8 cellular contexts compared by ENCODE assay signal in the genomic region with DNA sequence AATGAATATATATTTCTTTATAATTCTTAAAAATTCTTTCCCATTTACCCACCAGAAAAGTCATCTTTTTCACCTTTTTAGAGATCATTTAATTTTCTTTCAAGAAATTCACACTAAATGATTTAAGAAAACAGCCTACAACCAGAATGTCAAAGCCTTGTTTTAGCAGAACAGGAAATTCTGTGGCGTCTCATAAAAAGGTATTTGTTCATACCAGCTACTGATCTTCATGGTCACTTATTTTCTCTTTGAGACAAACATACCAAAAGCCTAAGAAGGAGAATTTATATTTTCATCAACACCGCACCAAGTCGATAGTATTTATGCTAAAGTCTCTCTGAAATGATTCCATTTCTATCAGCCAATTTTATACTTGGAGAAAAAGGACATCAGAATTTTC.
DNase-seq lines count a peak whose midpoint lies in the region; ATAC-seq and TF ChIP-seq lines count a peak whose summit lies in the region.

No MANE protein-coding gene starts in this region.

- POLR2A ChIA-PET in CD8-positive, alpha-beta T cell (lab: Charles Lee), result interaction anchor here (0.7 to 14.0 kb wide), 17 partner anchors 8 to 363 kb away, joined by 3 to 138 read pairs (median 5); a partner anchor contains a TSS

- peaks cover 80% of the 10 kb centered on the region for H3K79me2 ChIP-seq in Loucy (ENCODE audit: insufficient read depth, low read length)

- no peaks in the 10 kb centered on the region for H4K20me1 ChIP-seq in Loucy (ENCODE audit: insufficient read depth, low read length, poor library complexity, severe bottlenecking)

- H3K4me3 ChIP-seq in CD8-positive, alpha-beta T cell (ENCODE audit: low read depth, low read length), result peak overlapping the region; percentile 26
- H3K4me3 ChIP-seq in Loucy (ENCODE audit: low read length, poor library complexity, severe bottlenecking) (peak overlapping the region; percentile 56), breast epithelium (peak overlapping the region in 1 of 3 donors; percentile 36), sigmoid colon (no peak overlapping the region)

- TF ChIP-seq POLR2A in breast epithelium (IDR thresholded peaks at IDR 0.05) (no peak), sigmoid colon (IDR thresholded peaks at IDR 0.05) (no peak)

- H3K27ac ChIP-seq in CD8-positive, alpha-beta T cell (ENCODE audit: low read depth, low read length), result peak overlapping the region; percentile 63
- H3K27ac ChIP-seq in breast epithelium (peak overlapping the region; percentile 86 to 88), sigmoid colon (peak overlapping the region; percentile 32 to 68 (median 44))

- peak overlapping the region; percentile 64 for H3K9ac ChIP-seq in Loucy (ENCODE audit: low read depth, low read length, poor library complexity, severe bottlenecking)

- no peaks in the 10 kb centered on the region for H3K27me3 Mint-ChIP-seq in CD8-positive, alpha-beta T cell (ENCODE audit: low read depth)
- H3K27me3 Mint-ChIP-seq in CD14-positive monocyte (ENCODE audit: low read depth in 3 of 3), result peaks cover 0 to 8% (median 0%) of the 10 kb centered on the region in 3 donors

- no peak for TF ChIP-seq CTCF in CD8-positive, alpha-beta T cell (IDR thresholded peaks at IDR 0.05)
- TF ChIP-seq CTCF in Loucy (conservative IDR thresholded peaks at IDR 0.05; ENCODE audit: low read length) (no peak), breast epithelium (IDR thresholded peaks at IDR 0.05) (no peak), sigmoid colon (IDR thresholded peaks at IDR 0.05) (no peak), CD14-positive monocyte (IDR thresholded peaks at IDR 0.05) (no peak)

- H3K4me1 ChIP-seq in CD8-positive, alpha-beta T cell (ENCODE audit: insufficient read depth, low read length), result peaks cover 99% of the 10 kb centered on the region
- H3K4me1 ChIP-seq in Loucy (ENCODE audit: insufficient read depth, low read length, poor library complexity, severe bottlenecking) (peaks cover 75% of the 10 kb centered on the region), breast epithelium (peaks cover 10 to 42% of the 10 kb centered on the region in 2 donors), sigmoid colon (peaks cover 0 to 47% (median 6%) of the 10 kb centered on the region in 4 donors)

- H2AFZ ChIP-seq in Loucy (ENCODE audit: low read length), result no peak overlapping the region

- peak; percentile 4 for ATAC-seq in CD8-positive, alpha-beta T cell

- peaks cover 96% of the 10 kb centered on the region for H3K36me3 Mint-ChIP-seq in CD8-positive, alpha-beta T cell
- H3K36me3 Mint-ChIP-seq in CD14-positive monocyte, result peaks cover 29 to 56% of the 10 kb centered on the region in 2 donors

- CTCF ChIA-PET in CD8-positive, alpha-beta T cell (lab: Charles Lee), result interaction anchor here (0.8 to 2.6 kb wide), 10 partner anchors 11 to 191 kb away, joined by 3 to 13 read pairs (median 4); no protein-coding TSS in a partner anchor

- H3K27me3 ChIP-seq in CD8-positive, alpha-beta T cell (ENCODE audit: insufficient read depth, low read length), result no peaks in the 10 kb centered on the region
- no peaks in the 10 kb centered on the region for H3K27me3 ChIP-seq in Loucy (ENCODE audit: insufficient read depth, low read length, poor library complexity, severe bottlenecking)
- no peaks in the 10 kb centered on the region for H3K27me3 ChIP-seq in breast epithelium
- H3K27me3 ChIP-seq in sigmoid colon, result no peaks in the 10 kb centered on the region

- no peak for DNase-seq in CD8-positive, alpha-beta T cell
- no peak for DNase-seq in breast epithelium (ENCODE audit: low spot score in 2 of 2)
- DNase-seq in sigmoid colon, result no peak
- DNase-seq in RKO (ENCODE audit: low spot score), result no peak
- no peak for DNase-seq in OCI-M1 (lab: John Stamatoyannopoulos, UW)
- DNase-seq in SKM-1 (lab: John Stamatoyannopoulos, UW; ENCODE audit: unreplicated experiment), result no peak
- DNase-seq in CD14-positive monocyte (ENCODE audit: low spot score), result no peak

- peak overlapping the region; percentile 78 for H3K4me2 ChIP-seq in Loucy (ENCODE audit: low read depth, low read length, poor library complexity, severe bottlenecking)

- no peaks in the 10 kb centered on the region for H3K9me2 ChIP-seq in Loucy (replicated peaks; ENCODE audit: low read depth, low read length)

- intact Hi-C loops in CD8-positive, alpha-beta T cell (cut with DNase I, micrococcal nuclease), result no loop called here
- intact Hi-C loops in breast epithelium (cut with DNase I; ENCODE audit: low total_unique reads), result no loop called here
- intact Hi-C loops in sigmoid colon (cut with DNase I), result no loop called here
- intact Hi-C loops in CD14-positive monocyte (cut with micrococcal nuclease), result no loop called here

- WGBS in sigmoid colon, 2 donors, result 62 to 77% methylated on average over 3 of the region's 3 CpGs

- no peaks in the 10 kb centered on the region for H3K9me3 ChIP-seq in CD8-positive, alpha-beta T cell (ENCODE audit: low read length)
- no peaks in the 10 kb centered on the region for H3K9me3 ChIP-seq in Loucy (ENCODE audit: insufficient read depth, low read depth, low read length)
- no peaks in the 10 kb centered on the region for H3K9me3 ChIP-seq in breast epithelium
- H3K9me3 ChIP-seq in sigmoid colon, result no peaks in the 10 kb centered on the region

- no peak for TF ChIP-seq EP300 in sigmoid colon (IDR thresholded peaks at IDR 0.05)

- H3K4me3 Mint-ChIP-seq in CD8-positive, alpha-beta T cell, result peak overlapping the region; percentile 71
- H3K4me3 Mint-ChIP-seq in CD14-positive monocyte, result no peak overlapping the region

- peak overlapping the region; percentile 99 for H3K27ac Mint-ChIP-seq in CD8-positive, alpha-beta T cell
- H3K27ac Mint-ChIP-seq in CD14-positive monocyte, result peak overlapping the region in 1 of 7 donors; percentile 71

- peaks cover 28% of the 10 kb centered on the region for H3F3A ChIP-seq in Loucy (ENCODE audit: low read depth)

- no peaks in the 10 kb centered on the region for H3K9me3 Mint-ChIP-seq in CD8-positive, alpha-beta T cell
- peaks cover 0 to 7% (median 3%) of the 10 kb centered on the region in 7 donors for H3K9me3 Mint-ChIP-seq in CD14-positive monocyte

- peaks cover 80% of the 10 kb centered on the region for H3K36me3 ChIP-seq in CD8-positive, alpha-beta T cell (ENCODE audit: insufficient read depth, low read length)
- peaks cover 92% of the 10 kb centered on the region for H3K36me3 ChIP-seq in Loucy (ENCODE audit: insufficient read depth, low read length)
- H3K36me3 ChIP-seq in breast epithelium, result no peaks in the 10 kb centered on the region
- peaks cover 11 to 73% (median 31%) of the 10 kb centered on the region in 4 donors for H3K36me3 ChIP-seq in sigmoid colon

- peaks cover 98% of the 10 kb centered on the region for H3K4me1 Mint-ChIP-seq in CD8-positive, alpha-beta T cell (ENCODE audit: low read depth)
- peaks cover 44% of the 10 kb centered on the region for H3K4me1 Mint-ChIP-seq in CD14-positive monocyte

Comparison
In these comparisons a context has a peak if more than half of its experiments do, and no peak if none do; other contexts are left out.
1. H3K4me3 ChIP-seq: peak in CD8-positive, alpha-beta T cell (single experiment) and Loucy (single experiment); none in sigmoid colon (0 of 4).
2. Peak in every context shown above with its lines, with median percentiles within 50 percentile points of each other: H3K27ac ChIP-seq.